ENCODE assay signal across 12 cellular contexts in genomic region chr10:34526186-34526585, GRCh38.
A peak's percentile ranks its signal among the peaks of the same experiment; 100 is the strongest.
DNase-seq lines count a peak whose midpoint lies in the region; ATAC-seq and TF ChIP-seq lines count a peak whose summit lies in the region.
"Had no signal": no experiment of that assay in that cellular context is flagged by ENCODE, and none has a peak within 500 bp of the region (broad histone marks: within the 10 kb centered on the region; RNA-seq: fewer than 3 reads in every experiment).

No MANE protein-coding gene starts in this region.

- no peak for TF ChIP-seq EP300 in sigmoid colon (IDR thresholded peaks at IDR 0.05)

- H3K4me3 ChIP-seq in SJSA1 (peak overlapping the region; percentile 15), fibroblast of villous mesenchyme (ENCODE audit: low read depth, low read length) (no peak overlapping the region), sigmoid colon (no peak overlapping the region)
- H3K4me3 ChIP-seq: upper lobe of left lung had no signal

- H3K9me3 ChIP-seq in SJSA1 (replicated peaks) (0 out of 2 replicates have a peak, but pooled peaks cover 3% of the 10 kb centered on the region), sigmoid colon (no peaks in the 10 kb centered on the region)
- H3K9me3 ChIP-seq: upper lobe of left lung had no signal

- no peak for TF ChIP-seq POLR2A in sigmoid colon (IDR thresholded peaks at IDR 0.05)

- H3K4me1 ChIP-seq in SJSA1 (replicated peaks) (peaks cover 45% of the 10 kb centered on the region), sigmoid colon (peaks cover 0 to 29% (median 25%) of the 10 kb centered on the region in 4 donors)

- TF ChIP-seq CTCF in fibroblast of villous mesenchyme (IDR thresholded peaks at IDR 0.05; ENCODE audit: insufficient read depth, low read depth, low read length) (no peak), sigmoid colon (IDR thresholded peaks at IDR 0.05) (no peak)

- intact Hi-C loops in sigmoid colon (cut with DNase I), result no loop called here

- peak overlapping the region; percentile 97 for H3K27ac ChIP-seq in SJSA1
- H3K27ac ChIP-seq in sigmoid colon, result peak overlapping the region in 3 of 4 donors; percentile 43 to 58 (median 49)

- ATAC-seq in GM18519 (IDR thresholded peaks at IDR 0.05; ENCODE audit: low FRiP score, unreplicated experiment), result no peak

- DNase-seq in GM04504 (ENCODE audit: low read depth) (peak; percentile 53), SJSA1 (ENCODE audit: low read depth in 1 of 2, low spot score in 2 of 2) (peak in 1 of 2 experiments; percentile 47), fibroblast of villous mesenchyme (ENCODE audit: low read depth) (peak; percentile 41), sigmoid colon (no peak), DMS 273 (lab: John Stamatoyannopoulos, UW; ENCODE audit: unreplicated experiment) (no peak), HT-29 (ENCODE audit: low spot score) (no peak), GOT3 (lab: John Stamatoyannopoulos, UW) (no peak)
- DNase-seq: DMS 273 treated with DMSO at 0.1 percent for 48 hours; NCI-H774; stimulated activated CD4-positive, alpha-beta T cell treated with anti-CD3 and anti-CD28 coated beads, Interleukin-4, amount 100 ng/mL, for 4 hours; upper lobe of left lung had no signal

- no peaks in the 10 kb centered on the region for H3K27me3 ChIP-seq in SJSA1 (replicated peaks)
- no peaks in the 10 kb centered on the region for H3K27me3 ChIP-seq in sigmoid colon
- H3K27me3 ChIP-seq: upper lobe of left lung had no signal

- WGBS in sigmoid colon, 2 donors, result 82 to 83% methylated on average over 3 of the region's 3 CpGs

- H3K36me3 ChIP-seq in SJSA1 (no peaks in the 10 kb centered on the region), sigmoid colon (no peaks in the 10 kb centered on the region)
- H3K36me3 ChIP-seq: upper lobe of left lung had no signal

Comparison
In these comparisons a context has a peak if more than half of its experiments do, and no peak if none do; other contexts are left out.
1. DNase-seq: peak in GM04504 (single experiment) and fibroblast of villous mesenchyme (single experiment); none in sigmoid colon (single experiment), DMS 273 (single experiment), HT-29 (single experiment) and GOT3 (single experiment).